Comparison of ENCODE assay signal across 29 cellular contexts in the genomic region with DNA sequence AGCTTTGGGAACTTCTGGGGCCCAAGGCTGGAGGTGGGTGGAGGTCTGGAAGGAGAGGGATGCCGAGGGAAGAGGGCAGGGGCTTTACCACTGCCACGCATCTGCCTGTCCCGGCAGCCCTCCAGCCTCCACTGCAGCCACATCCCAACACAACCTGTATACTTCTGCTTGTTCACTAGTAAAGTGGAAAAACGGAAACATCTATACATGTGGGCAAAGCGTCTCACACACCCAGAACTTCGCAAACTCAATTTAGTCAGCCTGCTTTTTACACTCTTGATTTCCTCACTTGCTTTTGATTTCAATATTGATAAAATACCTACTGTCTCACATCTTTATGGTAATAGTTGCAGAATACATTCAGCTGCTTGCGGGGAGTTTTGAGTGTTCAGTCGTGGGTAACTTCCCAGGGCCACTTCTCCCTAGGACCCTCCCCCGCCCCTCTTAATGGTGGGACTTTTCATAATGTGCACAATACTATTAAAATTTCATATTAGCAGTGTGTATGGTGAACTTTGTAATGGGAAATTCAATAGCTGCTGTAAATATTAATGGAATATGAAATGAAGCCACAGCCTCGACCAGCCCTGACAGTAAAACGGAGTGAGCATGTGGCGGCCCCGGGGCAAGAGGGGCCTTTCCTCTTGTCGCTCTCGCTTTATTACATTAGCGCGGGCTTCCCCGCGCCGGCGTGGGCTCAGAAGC.
DNase-seq lines count a peak whose midpoint lies in the region; ATAC-seq, FAIRE-seq and TF ChIP-seq lines count a peak whose summit lies in the region.
"Had no signal": no experiment of that assay in that cellular context is flagged by ENCODE, and none has a peak within 500 bp of the region (broad histone marks: within the 10 kb centered on the region; RNA-seq: fewer than 3 reads in every experiment).

No MANE protein-coding gene starts in this region.

- no peaks in the 10 kb centered on the region for H3K9me2 ChIP-seq in MM.1S (replicated peaks; ENCODE audit: insufficient read depth, low read length)
- H3K9me2 ChIP-seq in hepatocyte (replicated peaks; ENCODE audit: insufficient read depth): no peaks in the 10 kb centered on the region

- no peaks in the 10 kb centered on the region for H3K36me3 Mint-ChIP-seq in activated T-helper 2 cell treated with anti-CD3 and anti-CD28 coated beads, Interferon-gamma antibody, Interleukin-2, Interleukin-4, amounts not matched to agents 10 μg/mL and 5 μg/mL and 100 μg/mL, durations not matched to agents 14 hours and 24 hours and 36 hours (ENCODE audit: low read depth)

- H3K4me3 Mint-ChIP-seq in activated T-helper 2 cell treated with anti-CD3 and anti-CD28 coated beads, Interferon-gamma antibody, Interleukin-2, Interleukin-4, amounts not matched to agents 10 μg/mL and 5 μg/mL and 100 μg/mL, durations not matched to agents 14 hours and 24 hours and 36 hours (ENCODE audit: low read depth): no peak overlapping the region
- H3K4me3 Mint-ChIP-seq: activated CD8-positive, alpha-beta T cell treated with anti-CD3 and anti-CD28 coated beads, Interleukin-2, amount 10 ng/mL, durations not matched to agents 7 days and 5 days; effector memory CD8-positive, alpha-beta T cell had no signal

- ATAC-seq in A549: no peak
- ATAC-seq in psoas muscle: no peak
- no peak for ATAC-seq in GM18907 (IDR thresholded peaks at IDR 0.05; ENCODE audit: unreplicated experiment)
- ATAC-seq: activated CD4-positive, CD25-positive, alpha-beta regulatory T cell treated with anti-CD3 and anti-CD28 coated beads, Interleukin-2, amount 50 U/mL, for 24 hours; activated CD8-positive, alpha-beta T cell treated with anti-CD3 and anti-CD28 coated beads, Interleukin-2, amount 10 ng/mL, durations not matched to agents 7 days and 5 days; effector memory CD8-positive, alpha-beta T cell had no signal

- TF ChIP-seq EP300 in A549 (IDR thresholded peaks at IDR 0.05): no peak

- H3K9me3 ChIP-seq in A549 (no peaks in the 10 kb centered on the region), MM.1S (replicated peaks; ENCODE audit: insufficient read depth, low read length) (no peaks in the 10 kb centered on the region), hepatocyte (ENCODE audit: low read depth) (no peaks in the 10 kb centered on the region), psoas muscle (no peaks in the 10 kb centered on the region)
- H3K9me3 ChIP-seq: BE2C, colonic mucosa, HAP-1, Peyer's patch, tibial artery had no signal

- H3K4me3 ChIP-seq in A549: no peak overlapping the region
- no peak overlapping the region for H3K4me3 ChIP-seq in MM.1S (ENCODE audit: low read length)
- no peak overlapping the region for H3K4me3 ChIP-seq in hepatocyte
- peak overlapping the region; percentile 55 for H3K4me3 ChIP-seq in psoas muscle
- H3K4me3 ChIP-seq: colonic mucosa, HAP-1 had no signal

- no peaks in the 10 kb centered on the region for H3K4me1 Mint-ChIP-seq in activated T-helper 2 cell treated with anti-CD3 and anti-CD28 coated beads, Interferon-gamma antibody, Interleukin-2, Interleukin-4, amounts not matched to agents 10 μg/mL and 5 μg/mL and 100 μg/mL, durations not matched to agents 14 hours and 24 hours and 36 hours (ENCODE audit: low read depth)

- no peak for TF ChIP-seq RAD21 in A549 (conservative IDR thresholded peaks at IDR 0.05 in 1 of 2, IDR thresholded peaks at IDR 0.05 in 1 of 2)

- WGBS in A549 (ENCODE audit: missing lambda C conversion rate): 29% methylated on average over 21 of the region's 21 CpGs
- WGBS in hepatocyte (ENCODE audit: low lambda C conversion rate, missing lambda C conversion rate): 8% methylated on average over 21 of the region's 21 CpGs
- 24 to 26% (median 25%) methylated on average over 21 of the region's 21 CpGs for WGBS in psoas muscle, 3 donors

- peak overlapping the region; percentile 64; the same call in 1 of the 3 replicates for H3K4me2 ChIP-seq in A549
- H3K4me2 ChIP-seq in MM.1S (ENCODE audit: low read depth, low read length): peak overlapping the region; percentile 16; the same call in 1 of the 2 replicates
- H3K4me2 ChIP-seq in hepatocyte: peak overlapping the region; percentile 82

- no peak overlapping the region for H3K27ac Mint-ChIP-seq in activated T-helper 2 cell treated with anti-CD3 and anti-CD28 coated beads, Interferon-gamma antibody, Interleukin-2, Interleukin-4, amounts not matched to agents 10 μg/mL and 5 μg/mL and 100 μg/mL, durations not matched to agents 14 hours and 24 hours and 36 hours
- H3K27ac Mint-ChIP-seq: activated CD8-positive, alpha-beta T cell treated with anti-CD3 and anti-CD28 coated beads, Interleukin-2, amount 10 ng/mL, durations not matched to agents 7 days and 5 days; effector memory CD8-positive, alpha-beta T cell had no signal

- no peaks in the 10 kb centered on the region for H4K20me1 ChIP-seq in MM.1S (ENCODE audit: insufficient read depth, low read length)
- no peaks in the 10 kb centered on the region for H4K20me1 ChIP-seq in hepatocyte (ENCODE audit: insufficient read depth, poor library complexity, severe bottlenecking)

- H3K4me1 ChIP-seq in A549 (peaks cover 15% of the 10 kb centered on the region), MM.1S (ENCODE audit: low read length) (peaks cover 6% of the 10 kb centered on the region; the same call in 1 of the 2 replicates), hepatocyte (ENCODE audit: insufficient read depth) (peaks cover 13% of the 10 kb centered on the region), psoas muscle (peaks cover 13% of the 10 kb centered on the region)
- H3K4me1 ChIP-seq: BE2C, colonic mucosa, HAP-1 had no signal

- H3K36me3 ChIP-seq in MM.1S (replicated peaks; ENCODE audit: insufficient read depth, low read length) (no peaks in the 10 kb centered on the region), hepatocyte (replicated peaks; ENCODE audit: insufficient read depth, low read depth) (no peaks in the 10 kb centered on the region), psoas muscle (ENCODE audit: insufficient read depth in 1 of 2, low read depth in 1 of 2) (no peaks in the 10 kb centered on the region)
- H3K36me3 ChIP-seq: BE2C, colonic mucosa, HAP-1, Peyer's patch, tibial artery had no signal

- peaks cover 85% of the 10 kb centered on the region for H3K27me3 Mint-ChIP-seq in activated T-helper 2 cell treated with anti-CD3 and anti-CD28 coated beads, Interferon-gamma antibody, Interleukin-2, Interleukin-4, amounts not matched to agents 10 μg/mL and 5 μg/mL and 100 μg/mL, durations not matched to agents 14 hours and 24 hours and 36 hours (ENCODE audit: low read depth)

- CTCF ChIA-PET in A549 (lab: Yijun Ruan, JAX) (no interaction called here), GM10248 (lab: Yijun Ruan, JAX) (no interaction called here)

- no peaks in the 10 kb centered on the region for H3K79me2 ChIP-seq in MM.1S (ENCODE audit: low read length)
- H3K79me2 ChIP-seq in hepatocyte: no peaks in the 10 kb centered on the region

- no peak for TF ChIP-seq POLR2A in A549 (IDR thresholded peaks at IDR 0.05; ENCODE audit: low read length)

- FAIRE-seq in A549 (lab: Jason Lieb, UNC): no peak
- FAIRE-seq: A204.1, HTR-8/SVneo had no signal

- H3K9ac ChIP-seq in MM.1S (ENCODE audit: low read length): no peak overlapping the region

- no peaks in the 10 kb centered on the region for H3F3A ChIP-seq in MM.1S (ENCODE audit: insufficient read depth, low read length)

- H3K27ac ChIP-seq in A549 (no peak overlapping the region), MM.1S (ENCODE audit: low read length) (no peak overlapping the region), hepatocyte (no peak overlapping the region), psoas muscle (no peak overlapping the region)
- H3K27ac ChIP-seq: colonic mucosa, Peyer's patch, tibial artery had no signal

- H3K9me3 Mint-ChIP-seq in activated T-helper 2 cell treated with anti-CD3 and anti-CD28 coated beads, Interferon-gamma antibody, Interleukin-2, Interleukin-4, amounts not matched to agents 10 μg/mL and 5 μg/mL and 100 μg/mL, durations not matched to agents 14 hours and 24 hours and 36 hours: no peaks in the 10 kb centered on the region
- H3K9me3 Mint-ChIP-seq: effector memory CD8-positive, alpha-beta T cell had no signal

- POLR2A ChIA-PET in A549 (lab: Yijun Ruan, JAX) (no interaction called here), GM10248 (lab: Yijun Ruan, JAX) (no interaction called here)

- H2AFZ ChIP-seq in MM.1S (ENCODE audit: low read length) (no peak overlapping the region), hepatocyte (no peak overlapping the region)

- intact Hi-C loops in psoas muscle (cut with DNase I): no loop called here
- intact Hi-C loops in activated T-helper 2 cell treated with anti-CD3 and anti-CD28 coated beads, Interferon-gamma antibody, Interleukin-2, Interleukin-4, amounts not matched to agents 10 μg/mL and 5 μg/mL and 100 μg/mL, durations not matched to agents 14 hours and 24 hours and 36 hours (cut with micrococcal nuclease): loop anchor here (2.0 to 5.0 kb wide), 2 partner anchors 59 to 68 kb away; no protein-coding TSS in a partner anchor

- H3K27me3 ChIP-seq in MM.1S (replicated peaks; ENCODE audit: insufficient read depth, low read length): no peaks in the 10 kb centered on the region
- H3K27me3 ChIP-seq in hepatocyte: peaks cover 100% of the 10 kb centered on the region
- peaks cover 22 to 100% (median 30%) of the 10 kb centered on the region in 3 donors for H3K27me3 ChIP-seq in psoas muscle (ENCODE audit: insufficient read depth in 3 of 3, low read length in 2 of 3)

- no peak for DNase-seq in A549 (ENCODE audit: low read depth in 1 of 2, low spot score in 1 of 2)
- no peak for DNase-seq in MM.1S
- no peak for DNase-seq in hepatocyte (ENCODE audit: low spot score)
- no peak for DNase-seq in psoas muscle
- no peak for DNase-seq in NCI-H446 treated with DMSO at 0.1 percent for 48 hours (lab: John Stamatoyannopoulos, UW)
- no peak for DNase-seq in GM10248 (ENCODE audit: extremely low spot score)
- no peak for DNase-seq in activated T-helper 2 cell treated with anti-CD3 and anti-CD28 coated beads, Interferon-gamma antibody, Interleukin-2, Interleukin-4, amounts not matched to agents 10 μg/mL and 5 μg/mL and 100 μg/mL, durations not matched to agents 14 hours and 24 hours and 36 hours (ENCODE audit: low spot score)
- DNase-seq: activated CD8-positive, alpha-beta T cell treated with anti-CD3 and anti-CD28 coated beads, Interleukin-2, amount 10 ng/mL, durations not matched to agents 7 days and 5 days; activated naive CD4-positive, alpha-beta T cell; activated T-cell treated with anti-CD3 and anti-CD28 coated beads, Interleukin-2, amount 50 U/mL, for 1 hour; BE2C; colonic mucosa; DMS53; effector memory CD8-positive, alpha-beta T cell; Karpas-422; kidney glomerular epithelial cell; NCI-H1694; NCI-H2171 treated with DMSO at 0.1 percent for 48 hours; NCI-H526; Peyer's patch; SIG-M5; stimulated activated CD4-positive, alpha-beta T cell treated with anti-CD3 and anti-CD28 coated beads, Interleukin-4, amount 100 ng/mL, for 24 hours; stimulated activated naive CD4-positive, alpha-beta T cell treated with Interleukin-2 at 50 U/mL for 16 hours; tibial artery had no signal

- TF ChIP-seq CTCF in A549 (IDR thresholded peaks at IDR 0.05): no peak
- no peak for TF ChIP-seq CTCF in MM.1S (IDR thresholded peaks at IDR 0.05; ENCODE audit: low read length)
- TF ChIP-seq CTCF in hepatocyte (IDR thresholded peaks at IDR 0.05; ENCODE audit: poor library complexity): no peak
- no peak for TF ChIP-seq CTCF in psoas muscle (IDR thresholded peaks at IDR 0.05)
- TF ChIP-seq CTCF in GM10248 (IDR thresholded peaks at IDR 0.05; ENCODE audit: control extremely low read depth, extremely low read depth, low read depth, missing control alignments): no peak

Comparison
In these comparisons a context has a peak if more than half of its experiments do, and no peak if none do; other contexts are left out.
1. H3K4me2 ChIP-seq: peak in every context shown above with its lines; median percentile 82 in hepatocyte; 64 in A549; 16 in MM.1S.